26 cellular contexts compared by ENCODE assay signal in genomic region chr6:17427617-17428016, GRCh38. TPM values are rescaled to one million over a fixed set of nuclear protein-coding genes. Genes with fewer than 3 reads are reported as not detected.
"Had no signal": no experiment of that assay in that cellular context is flagged by ENCODE, and none has a peak within 500 bp of the region (broad histone marks: within the 10 kb centered on the region; RNA-seq: fewer than 3 reads in every experiment).

No MANE protein-coding gene starts in this region.

- H3K9me3 ChIP-seq: gastroesophageal sphincter, heart right ventricle, lower lobe of right lung, neutrophil, pancreas, spleen, testis, tibial artery had no signal

- ATAC-seq: esophagus mucosa; gastroesophageal sphincter; lower lobe of right lung; natural killer cell treated with Interleukin-12 subunit alpha and Interleukin-12 subunit beta and Interleukin-15 and Interleukin-18, amount 100 ng/mL, for 72 hours; pancreas; sciatic nerve; stimulated activated memory B cell treated with anti-CD40 and anti-IgM and Interleukin-4, amounts not matched to agents 10 μg/mL and 1 μg/mL and 100 μg/mL, for 72 hours; stimulated activated naive CD8-positive, alpha-beta T cell treated with anti-CD3 and anti-CD28 coated beads, Interleukin-15, Interleukin-2, amounts not matched to agents 100 U/mL and 50 U/mL, for 24 hours had no signal

- H3K27me3 Mint-ChIP-seq: stimulated activated memory B cell treated with anti-CD40 and anti-IgM and Interleukin-4, amounts not matched to agents 10 μg/mL and 1 μg/mL and 100 μg/mL, for 72 hours; type B pancreatic cell had no signal

- H3K9me3 Mint-ChIP-seq: neural crest cell; stimulated activated memory B cell treated with anti-CD40 and anti-IgM and Interleukin-4, amounts not matched to agents 10 μg/mL and 1 μg/mL and 100 μg/mL, for 72 hours; type B pancreatic cell had no signal

- H3K27ac Mint-ChIP-seq: naive B cell; natural killer cell treated with Interleukin-12 subunit alpha and Interleukin-12 subunit beta and Interleukin-15 and Interleukin-18, amount 100 ng/mL, for 72 hours; stimulated activated memory B cell treated with anti-CD40 and anti-IgM and Interleukin-4, amounts not matched to agents 10 μg/mL and 1 μg/mL and 100 μg/mL, for 72 hours; type B pancreatic cell had no signal

- H3K4me3 ChIP-seq: dorsolateral prefrontal cortex, gastroesophageal sphincter, heart right ventricle, lower lobe of right lung, pancreas, skin epidermis, spleen, testis, tibial artery had no signal

- H3K27ac ChIP-seq: dorsolateral prefrontal cortex, epithelial cell of prostate, gastroesophageal sphincter, heart right ventricle, lower lobe of right lung, neutrophil, pancreas, skin epidermis, spleen, testis, tibial artery had no signal

- H3K27me3 ChIP-seq: dorsolateral prefrontal cortex, gastroesophageal sphincter, heart right ventricle, pancreas, spleen, testis, tibial artery had no signal

- DNase-seq: dorsolateral prefrontal cortex; effector CD4-positive, alpha-beta T cell; foreskin fibroblast; heart right ventricle; hippocampal formation; kidney glomerular epithelial cell; left ventricle myocardium superior; lower lobe of right lung; naive B cell; pancreas; spleen; stimulated activated CD4-positive, alpha-beta T cell treated with anti-CD3 and anti-CD28 coated beads, Interleukin-4, amount 100 ng/mL, for 4 hours; stimulated activated naive CD8-positive, alpha-beta T cell treated with anti-CD3 and anti-CD28 coated beads, Interleukin-15, Interleukin-2, amounts not matched to agents 100 U/mL and 50 U/mL, for 24 hours; substantia nigra; testis; tibial artery had no signal

- H3K36me3 ChIP-seq: lower lobe of right lung, neutrophil, pancreas, spleen had no signal

- H3K4me3 Mint-ChIP-seq: naive B cell; natural killer cell treated with Interleukin-12 subunit alpha and Interleukin-12 subunit beta and Interleukin-15 and Interleukin-18, amount 100 ng/mL, for 72 hours; neural crest cell; stimulated activated memory B cell treated with anti-CD40 and anti-IgM and Interleukin-4, amounts not matched to agents 10 μg/mL and 1 μg/mL and 100 μg/mL, for 72 hours; type B pancreatic cell had no signal

- H3K4me1 ChIP-seq: lower lobe of right lung, spleen, testis had no signal

- H3K36me3 Mint-ChIP-seq: naive B cell; natural killer cell treated with Interleukin-12 subunit alpha and Interleukin-12 subunit beta and Interleukin-15 and Interleukin-18, amount 100 ng/mL, for 72 hours; stimulated activated memory B cell treated with anti-CD40 and anti-IgM and Interleukin-4, amounts not matched to agents 10 μg/mL and 1 μg/mL and 100 μg/mL, for 72 hours had no signal

- H3K4me1 Mint-ChIP-seq: naive B cell; neural crest cell; stimulated activated memory B cell treated with anti-CD40 and anti-IgM and Interleukin-4, amounts not matched to agents 10 μg/mL and 1 μg/mL and 100 μg/mL, for 72 hours had no signal

RNA-seq across cellular contexts. Expression of gene CAP2, which starts 34.2 kb away (rescaled TPM):
- total RNA-seq: natural killer cell treated with Interleukin-12 subunit alpha and Interleukin-12 subunit beta and Interleukin-15 and Interleukin-18, amount 100 ng/mL, for 72 hours had no signal
